In genomic region chr10:6305762-6306321, GRCh38 we compare ENCODE assay signal across 16 cellular contexts.
A peak's percentile ranks its signal among the peaks of the same experiment; 100 is the strongest.
DNase-seq lines count a peak whose midpoint lies in the region; ATAC-seq, FAIRE-seq and TF ChIP-seq lines count a peak whose summit lies in the region.
"Had no signal": no experiment of that assay in that cellular context is flagged by ENCODE, and none has a peak within 500 bp of the region (broad histone marks: within the 10 kb centered on the region; RNA-seq: fewer than 3 reads in every experiment).

No MANE protein-coding gene starts in this region.

- DNase-seq in GM12891 (ENCODE audit: insufficient read length, low spot score) (no peak), OCI-LY7 (ENCODE audit: low spot score) (peak; percentile 48), lower lobe of right lung (no peak), thoracic aorta (ENCODE audit: low spot score) (no peak), HTR-8/SVneo (ENCODE audit: insufficient read length, low spot score) (no peak)
- DNase-seq in activated naive CD8-positive, alpha-beta T cell treated with anti-CD3 and anti-CD28 coated beads for 36 hours = no peak
- DNase-seq: C1 segment of cervical spinal cord, DMS153, NCI-H1092 treated with DMSO at 0.1 percent for 48 hours, NCI-H187, NCI-H748 treated with DMSO at 0.1 percent for 48 hours, SHP77 treated with DMSO at 0.1 percent for 48 hours had no signal

- no peak overlapping the region for H3K4me3 Mint-ChIP-seq in activated naive CD8-positive, alpha-beta T cell treated with anti-CD3 and anti-CD28 coated beads for 36 hours
- H3K4me3 Mint-ChIP-seq: GM23338 had no signal

- H3K4me1 Mint-ChIP-seq in activated naive CD8-positive, alpha-beta T cell treated with anti-CD3 and anti-CD28 coated beads for 36 hours = peaks cover 9% of the 10 kb centered on the region
- H3K4me1 Mint-ChIP-seq: GM23338 had no signal

- H3K9me2 ChIP-seq in OCI-LY7 (ENCODE audit: insufficient read depth, low read length) = no peaks in the 10 kb centered on the region

- H3K79me2 ChIP-seq in OCI-LY7 (ENCODE audit: insufficient read depth, low read depth, low read length) = no peaks in the 10 kb centered on the region

- no peak for TF ChIP-seq POLR2A in GM12891 (IDR thresholded peaks at IDR 0.05; ENCODE audit: low read depth, low read length)

- H3K4me2 ChIP-seq in OCI-LY7 (ENCODE audit: low read length) = peak overlapping the region; percentile 52
- H3K4me2 ChIP-seq: GM23338 had no signal

- ATAC-seq in lower lobe of right lung (no peak), thoracic aorta (ENCODE audit: insufficient number of reproducible peaks, low FRiP score, low read depth) (no peak), HG03520 (IDR thresholded peaks at IDR 0.05; ENCODE audit: unreplicated experiment) (no peak)
- ATAC-seq: GM23338 had no signal

- CTCF ChIA-PET in OCI-LY7 (lab: Charles Lee; ENCODE audit: unreplicated experiment) = no interaction called here

- TF ChIP-seq CTCF in OCI-LY7 (conservative IDR thresholded peaks at IDR 0.05; ENCODE audit: low read length) (no peak), lower lobe of right lung (IDR thresholded peaks at IDR 0.05) (no peak), thoracic aorta (IDR thresholded peaks at IDR 0.05) (no peak)

- H3K4me1 ChIP-seq in OCI-LY7 (ENCODE audit: insufficient read depth, low read length, poor library complexity, severe bottlenecking) (peaks cover 50% of the 10 kb centered on the region), lower lobe of right lung (peaks cover 2% of the 10 kb centered on the region), thoracic aorta (ENCODE audit: control insufficient read depth in 1 of 2, low read depth in 2 of 2) (peaks cover under 1 to 24% of the 10 kb centered on the region in 2 donors)

- H3K36me3 ChIP-seq in OCI-LY7 (ENCODE audit: insufficient read depth, low read length) (peaks cover 13% of the 10 kb centered on the region; the same call in 1 of the 2 replicates), lower lobe of right lung (no peaks in the 10 kb centered on the region), thoracic aorta (no peaks in the 10 kb centered on the region)

- POLR2A ChIA-PET in OCI-LY7 (lab: Charles Lee) = interaction anchor here (0.7 to 3.4 kb wide), 7 partner anchors 8 to 465 kb away, joined by 3 to 19 read pairs (median 3); no protein-coding TSS in a partner anchor

- H3K9me3 ChIP-seq in OCI-LY7 (ENCODE audit: low read length) = peaks cover 26% of the 10 kb centered on the region; the same call in 1 of the 2 replicates
- H3K9me3 ChIP-seq in lower lobe of right lung = no peaks in the 10 kb centered on the region
- no peaks in the 10 kb centered on the region for H3K9me3 ChIP-seq in thoracic aorta

- no peak overlapping the region for H3K4me3 ChIP-seq in OCI-LY7 (ENCODE audit: low read depth, low read length, poor library complexity, severe bottlenecking)
- H3K4me3 ChIP-seq in lower lobe of right lung = no peak overlapping the region
- no peak overlapping the region for H3K4me3 ChIP-seq in thoracic aorta
- H3K4me3 ChIP-seq: GM23338 had no signal

- FAIRE-seq in GM12891 (lab: Jason Lieb, UNC) (no peak), HTR-8/SVneo (lab: Jason Lieb, UNC) (no peak)
- FAIRE-seq: GM19239, RCC 7860 had no signal

- BruUV-seq in OCI-LY7 (replicated peaks; lab: Mats Ljungman, UMichigan) = no TSS peak

- H3K27me3 Mint-ChIP-seq in activated naive CD8-positive, alpha-beta T cell treated with anti-CD3 and anti-CD28 coated beads for 36 hours = no peaks in the 10 kb centered on the region

- intact Hi-C loops in OCI-LY7 (cut with micrococcal nuclease; ENCODE audit: unreplicated experiment) = no loop called here
- intact Hi-C loops in lower lobe of right lung (cut with DNase I) = no loop called here

- H3K27ac ChIP-seq in OCI-LY7 (ENCODE audit: low read depth, low read length, poor library complexity, severe bottlenecking) (peak overlapping the region; percentile 33), lower lobe of right lung (peak overlapping the region; percentile 31), thoracic aorta (peak overlapping the region; percentile 18 to 37)

- no peaks in the 10 kb centered on the region for H4K20me1 ChIP-seq in OCI-LY7 (ENCODE audit: insufficient read depth, low read length)

- H3K9me3 Mint-ChIP-seq in activated naive CD8-positive, alpha-beta T cell treated with anti-CD3 and anti-CD28 coated beads for 36 hours = no peaks in the 10 kb centered on the region

- H2AFZ ChIP-seq in OCI-LY7 (ENCODE audit: low read length) = peak overlapping the region; percentile 69
- H2AFZ ChIP-seq: GM23338 had no signal

- peaks cover 9% of the 10 kb centered on the region for H3K36me3 Mint-ChIP-seq in activated naive CD8-positive, alpha-beta T cell treated with anti-CD3 and anti-CD28 coated beads for 36 hours

- no peak overlapping the region for H3K27ac Mint-ChIP-seq in activated naive CD8-positive, alpha-beta T cell treated with anti-CD3 and anti-CD28 coated beads for 36 hours
- H3K27ac Mint-ChIP-seq: GM23338 had no signal

- H3K27me3 ChIP-seq in lower lobe of right lung (ENCODE audit: low read depth) (no peaks in the 10 kb centered on the region), thoracic aorta (replicated peaks; ENCODE audit: insufficient read depth) (no peaks in the 10 kb centered on the region)

TF ChIP-seq in GM12891, 5 proteins besides CTCF, POLR2A, EP300 and RAD21:
- TF ChIP-seq PAX5 (IDR thresholded peaks at IDR 0.05; ENCODE audit: insufficient read depth, low read length, severe bottlenecking) (no peak), SPI1 (IDR thresholded peaks at IDR 0.05; ENCODE audit: low read depth, low read length) (0 out of 2 replicates have a peak, but pooled peaks have one; percentile 8)
TF ChIP-seq in GM12891: peak in this region for 1.
